Comparison of ENCODE assay signal across 8 cellular contexts in genomic region chr19:13861714-13862531, GRCh38. TPM values are rescaled to one million over a fixed set of nuclear protein-coding genes. Genes with fewer than 3 reads are reported as not detected.
DNase-seq lines count a peak whose midpoint lies in the region; ATAC-seq and TF ChIP-seq lines count a peak whose summit lies in the region.

No MANE protein-coding gene starts in this region.

- H3K27ac Mint-ChIP-seq in activated T-helper 2 cell treated with anti-CD3 and anti-CD28 coated beads, Interferon-gamma antibody, Interleukin-2, Interleukin-4, amounts not matched to agents 10 μg/mL and 5 μg/mL and 100 μg/mL, durations not matched to agents 14 hours and 24 hours and 36 hours = peak overlapping the region; percentile 95
- peak overlapping the region; percentile 93 to 98 (median 94) for H3K27ac Mint-ChIP-seq in nephron

- peak overlapping the region; percentile 83 to 90 (median 84) for H3K27ac ChIP-seq in Peyer's patch

- no peaks in the 10 kb centered on the region for H3K9me3 ChIP-seq in Peyer's patch

- peaks cover 17% of the 10 kb centered on the region for H3K27me3 Mint-ChIP-seq in activated T-helper 2 cell treated with anti-CD3 and anti-CD28 coated beads, Interferon-gamma antibody, Interleukin-2, Interleukin-4, amounts not matched to agents 10 μg/mL and 5 μg/mL and 100 μg/mL, durations not matched to agents 14 hours and 24 hours and 36 hours (ENCODE audit: low read depth)
- H3K27me3 Mint-ChIP-seq in nephron (ENCODE audit: low read depth) = peaks cover 5% of the 10 kb centered on the region

- H3K4me1 ChIP-seq in Peyer's patch = peaks cover 0 to 27% (median 19%) of the 10 kb centered on the region in 4 donors

- H3K36me3 ChIP-seq in Peyer's patch = no peaks in the 10 kb centered on the region

- DNase-seq in DMS 273 (lab: John Stamatoyannopoulos, UW; ENCODE audit: unreplicated experiment) = peak; percentile 91
- peak; percentile 88 for DNase-seq in HuH-7 (ENCODE audit: low spot score)
- peak; percentile 90 to 97 (median 96) for DNase-seq in Peyer's patch
- peak; percentile 82 for DNase-seq in activated T-helper 2 cell treated with anti-CD3 and anti-CD28 coated beads, Interferon-gamma antibody, Interleukin-2, Interleukin-4, amounts not matched to agents 10 μg/mL and 5 μg/mL and 100 μg/mL, durations not matched to agents 14 hours and 24 hours and 36 hours (ENCODE audit: low spot score)
- peak; percentile 86 for DNase-seq in fibroblast of peridontal ligament (ENCODE audit: extremely low read depth)
- peak; percentile 94 for DNase-seq in stimulated activated naive CD8-positive, alpha-beta T cell treated with anti-CD3 and anti-CD28 coated beads, Interleukin-15, Interleukin-2, amounts not matched to agents 100 U/mL and 50 U/mL, for 24 hours

- H3K27me3 ChIP-seq in Peyer's patch = no peaks in the 10 kb centered on the region

- intact Hi-C loops in activated T-helper 2 cell treated with anti-CD3 and anti-CD28 coated beads, Interferon-gamma antibody, Interleukin-2, Interleukin-4, amounts not matched to agents 10 μg/mL and 5 μg/mL and 100 μg/mL, durations not matched to agents 14 hours and 24 hours and 36 hours (cut with micrococcal nuclease) = loop anchor here (1.0 to 5.0 kb wide), 6 partner anchors 12 to 585 kb away; no protein-coding TSS in a partner anchor

- H3K4me1 Mint-ChIP-seq in activated T-helper 2 cell treated with anti-CD3 and anti-CD28 coated beads, Interferon-gamma antibody, Interleukin-2, Interleukin-4, amounts not matched to agents 10 μg/mL and 5 μg/mL and 100 μg/mL, durations not matched to agents 14 hours and 24 hours and 36 hours (ENCODE audit: low read depth) = peaks cover 30% of the 10 kb centered on the region
- peaks cover 36% of the 10 kb centered on the region for H3K4me1 Mint-ChIP-seq in nephron

- peak overlapping the region; percentile 91 for H3K4me3 Mint-ChIP-seq in activated T-helper 2 cell treated with anti-CD3 and anti-CD28 coated beads, Interferon-gamma antibody, Interleukin-2, Interleukin-4, amounts not matched to agents 10 μg/mL and 5 μg/mL and 100 μg/mL, durations not matched to agents 14 hours and 24 hours and 36 hours (ENCODE audit: low read depth)
- peak overlapping the region; percentile 79 to 81 (median 80) for H3K4me3 Mint-ChIP-seq in nephron

- peak; percentile 10 to 46 for TF ChIP-seq POLR2A in Peyer's patch (IDR thresholded peaks at IDR 0.05)

- peaks cover 6% of the 10 kb centered on the region for H3K36me3 Mint-ChIP-seq in activated T-helper 2 cell treated with anti-CD3 and anti-CD28 coated beads, Interferon-gamma antibody, Interleukin-2, Interleukin-4, amounts not matched to agents 10 μg/mL and 5 μg/mL and 100 μg/mL, durations not matched to agents 14 hours and 24 hours and 36 hours (ENCODE audit: low read depth)
- H3K36me3 Mint-ChIP-seq in nephron (ENCODE audit: low read depth) = no peaks in the 10 kb centered on the region

- peak overlapping the region; percentile 47 to 61 (median 52) for H3K4me3 ChIP-seq in Peyer's patch

- TF ChIP-seq CTCF in Peyer's patch (IDR thresholded peaks at IDR 0.05) (peak; percentile 98 to 99 (median 99)), nephron (IDR thresholded peaks at IDR 0.05; ENCODE audit: unreplicated experiment in 3 of 3) (peak; percentile 96 to 99 (median 97))

- ATAC-seq in GM21447 (IDR thresholded peaks at IDR 0.05; ENCODE audit: unreplicated experiment) = peak; percentile 49
- peak; percentile 93 for ATAC-seq in stimulated activated naive CD8-positive, alpha-beta T cell treated with anti-CD3 and anti-CD28 coated beads, Interleukin-15, Interleukin-2, amounts not matched to agents 100 U/mL and 50 U/mL, for 24 hours

- H3K9me3 Mint-ChIP-seq in activated T-helper 2 cell treated with anti-CD3 and anti-CD28 coated beads, Interferon-gamma antibody, Interleukin-2, Interleukin-4, amounts not matched to agents 10 μg/mL and 5 μg/mL and 100 μg/mL, durations not matched to agents 14 hours and 24 hours and 36 hours = no peaks in the 10 kb centered on the region
- no peaks in the 10 kb centered on the region for H3K9me3 Mint-ChIP-seq in nephron

RNA-seq across cellular contexts. Expression of gene NANOS3, which starts 15.0 kb away (rescaled TPM):
- not detected for total RNA-seq in Peyer's patch
- total RNA-seq in activated T-helper 2 cell treated with anti-CD3 and anti-CD28 coated beads, Interferon-gamma antibody, Interleukin-2, Interleukin-4, amounts not matched to agents 10 μg/mL and 5 μg/mL and 100 μg/mL, durations not matched to agents 14 hours and 24 hours and 36 hours = 1.6 and 1.8 TPM in 2 replicates

RNA-seq across cellular contexts. Expression of gene BRME1, which starts 44.0 kb away (rescaled TPM):
- total RNA-seq in Peyer's patch = 10 to 100 TPM in 3 of 4 donors, 1 to 10 TPM in 1; 7.4 to 73.1 (median 41.2) TPM
- total RNA-seq in activated T-helper 2 cell treated with anti-CD3 and anti-CD28 coated beads, Interferon-gamma antibody, Interleukin-2, Interleukin-4, amounts not matched to agents 10 μg/mL and 5 μg/mL and 100 μg/mL, durations not matched to agents 14 hours and 24 hours and 36 hours = 14.9 and 15.3 TPM in 2 replicates

RNA-seq across cellular contexts. Expression of gene CC2D1A, which starts 44.1 kb away (rescaled TPM):
- total RNA-seq in Peyer's patch = 100 to 1,000 TPM in 3 of 4 donors, 10 to 100 TPM in 1; 97.4 to 235 (median 184) TPM
- total RNA-seq in activated T-helper 2 cell treated with anti-CD3 and anti-CD28 coated beads, Interferon-gamma antibody, Interleukin-2, Interleukin-4, amounts not matched to agents 10 μg/mL and 5 μg/mL and 100 μg/mL, durations not matched to agents 14 hours and 24 hours and 36 hours = 36.9 and 41.5 TPM in 2 replicates

Comparison
In these comparisons a context has a peak if more than half of its experiments do, and no peak if none do; other contexts are left out.
1. Peak in every context shown above with its lines: DNase-seq, ATAC-seq, H3K4me3 ChIP-seq and H3K27ac ChIP-seq.